ENCODE assay signal across 2 cellular contexts in the genomic region with DNA sequence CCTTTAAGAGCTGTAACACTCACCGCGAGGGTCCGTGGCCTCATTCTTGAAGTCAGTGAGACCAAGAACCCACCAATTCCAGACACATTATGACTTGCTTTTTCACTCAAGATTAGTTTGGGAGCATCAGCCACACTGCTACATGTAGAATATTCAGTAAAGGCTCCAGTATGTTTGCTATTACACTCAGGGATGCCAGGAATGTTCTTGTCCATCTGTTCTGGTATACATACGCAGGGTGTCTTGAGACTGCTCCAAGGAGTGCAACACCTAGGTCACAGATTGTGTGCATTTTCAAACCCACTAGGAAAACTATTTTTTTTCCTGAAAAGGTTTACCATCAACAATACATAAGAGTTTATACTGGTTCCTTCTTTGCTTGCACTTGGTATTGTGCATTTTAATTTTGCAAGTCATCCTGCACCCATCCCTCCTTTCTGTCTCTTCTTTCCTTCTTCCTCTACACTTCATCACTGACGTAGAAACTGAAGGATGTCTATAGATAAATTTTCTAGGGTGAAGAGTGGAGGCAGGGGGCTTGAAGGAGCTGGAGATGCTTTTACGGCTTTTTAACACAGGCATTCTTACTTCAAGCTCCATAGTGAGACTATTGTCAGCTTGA.
TF ChIP-seq lines count a peak whose summit lies in the region.

No MANE protein-coding gene starts in this region.

TF ChIP-seq in SK-N-SH treated with all-trans-retinoic acid at 6 μM for 48 hours, 23 proteins besides CTCF, POLR2A, EP300 and RAD21 (continued from another document):
- TF ChIP-seq, protein P1, sequence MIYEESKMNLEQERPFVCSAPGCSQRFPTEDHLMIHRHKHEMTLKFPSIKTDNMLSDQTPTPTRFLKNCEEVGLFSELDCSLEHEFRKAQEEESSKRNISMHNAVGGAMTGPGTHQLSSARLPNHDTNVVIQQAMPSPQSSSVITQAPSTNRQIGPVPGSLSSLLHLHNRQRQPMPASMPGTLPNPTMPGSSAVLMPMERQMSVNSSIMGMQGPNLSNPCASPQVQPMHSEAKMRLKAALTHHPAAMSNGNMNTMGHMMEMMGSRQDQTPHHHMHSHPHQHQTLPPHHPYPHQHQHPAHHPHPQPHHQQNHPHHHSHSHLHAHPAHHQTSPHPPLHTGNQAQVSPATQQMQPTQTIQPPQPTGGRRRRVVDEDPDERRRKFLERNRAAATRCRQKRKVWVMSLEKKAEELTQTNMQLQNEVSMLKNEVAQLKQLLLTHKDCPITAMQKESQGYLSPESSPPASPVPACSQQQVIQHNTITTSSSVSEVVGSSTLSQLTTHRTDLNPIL (CRISPR knock-in tag; IDR thresholded peaks at IDR 0.05; ENCODE audit: low read depth): no peak
- TF ChIP-seq ZFP3 (CRISPR knock-in tag; IDR thresholded peaks at IDR 0.05): no peak
- no peak for TF ChIP-seq ESRRG (CRISPR knock-in tag; IDR thresholded peaks at IDR 0.05)
- no peak for TF ChIP-seq TCF4 (CRISPR knock-in tag; IDR thresholded peaks at IDR 0.05; ENCODE audit: borderline replicate concordance)
- TF ChIP-seq, protein P2, sequence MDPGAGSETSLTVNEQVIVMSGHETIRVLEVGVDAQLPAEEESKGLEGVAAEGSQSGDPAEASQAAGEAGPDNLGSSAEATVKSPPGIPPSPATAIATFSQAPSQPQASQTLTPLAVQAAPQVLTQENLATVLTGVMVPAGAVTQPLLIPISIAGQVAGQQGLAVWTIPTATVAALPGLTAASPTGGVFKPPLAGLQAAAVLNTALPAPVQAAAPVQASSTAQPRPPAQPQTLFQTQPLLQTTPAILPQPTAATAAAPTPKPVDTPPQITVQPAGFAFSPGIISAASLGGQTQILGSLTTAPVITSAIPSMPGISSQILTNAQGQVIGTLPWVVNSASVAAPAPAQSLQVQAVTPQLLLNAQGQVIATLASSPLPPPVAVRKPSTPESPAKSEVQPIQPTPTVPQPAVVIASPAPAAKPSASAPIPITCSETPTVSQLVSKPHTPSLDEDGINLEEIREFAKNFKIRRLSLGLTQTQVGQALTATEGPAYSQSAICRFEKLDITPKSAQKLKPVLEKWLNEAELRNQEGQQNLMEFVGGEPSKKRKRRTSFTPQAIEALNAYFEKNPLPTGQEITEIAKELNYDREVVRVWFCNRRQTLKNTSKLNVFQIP (CRISPR knock-in tag; IDR thresholded peaks at IDR 0.05; ENCODE audit: borderline replicate concordance, low read depth): no peak
- no peak for TF ChIP-seq ZC3H10 (CRISPR knock-in tag; IDR thresholded peaks at IDR 0.05)
- TF ChIP-seq ZNF565 (CRISPR knock-in tag; conservative IDR thresholded peaks at IDR 0.05; ENCODE audit: low read depth): no peak
- TF ChIP-seq BACH2 (CRISPR knock-in tag; IDR thresholded peaks at IDR 0.05; ENCODE audit: borderline replicate concordance): no peak
- TF ChIP-seq RARB (CRISPR knock-in tag; IDR thresholded peaks at IDR 0.05): no peak

TF ChIP-seq in SK-N-SH, 30 proteins besides CTCF, POLR2A, EP300 and RAD21 (continued from another document):
- TF ChIP-seq, protein P3, sequence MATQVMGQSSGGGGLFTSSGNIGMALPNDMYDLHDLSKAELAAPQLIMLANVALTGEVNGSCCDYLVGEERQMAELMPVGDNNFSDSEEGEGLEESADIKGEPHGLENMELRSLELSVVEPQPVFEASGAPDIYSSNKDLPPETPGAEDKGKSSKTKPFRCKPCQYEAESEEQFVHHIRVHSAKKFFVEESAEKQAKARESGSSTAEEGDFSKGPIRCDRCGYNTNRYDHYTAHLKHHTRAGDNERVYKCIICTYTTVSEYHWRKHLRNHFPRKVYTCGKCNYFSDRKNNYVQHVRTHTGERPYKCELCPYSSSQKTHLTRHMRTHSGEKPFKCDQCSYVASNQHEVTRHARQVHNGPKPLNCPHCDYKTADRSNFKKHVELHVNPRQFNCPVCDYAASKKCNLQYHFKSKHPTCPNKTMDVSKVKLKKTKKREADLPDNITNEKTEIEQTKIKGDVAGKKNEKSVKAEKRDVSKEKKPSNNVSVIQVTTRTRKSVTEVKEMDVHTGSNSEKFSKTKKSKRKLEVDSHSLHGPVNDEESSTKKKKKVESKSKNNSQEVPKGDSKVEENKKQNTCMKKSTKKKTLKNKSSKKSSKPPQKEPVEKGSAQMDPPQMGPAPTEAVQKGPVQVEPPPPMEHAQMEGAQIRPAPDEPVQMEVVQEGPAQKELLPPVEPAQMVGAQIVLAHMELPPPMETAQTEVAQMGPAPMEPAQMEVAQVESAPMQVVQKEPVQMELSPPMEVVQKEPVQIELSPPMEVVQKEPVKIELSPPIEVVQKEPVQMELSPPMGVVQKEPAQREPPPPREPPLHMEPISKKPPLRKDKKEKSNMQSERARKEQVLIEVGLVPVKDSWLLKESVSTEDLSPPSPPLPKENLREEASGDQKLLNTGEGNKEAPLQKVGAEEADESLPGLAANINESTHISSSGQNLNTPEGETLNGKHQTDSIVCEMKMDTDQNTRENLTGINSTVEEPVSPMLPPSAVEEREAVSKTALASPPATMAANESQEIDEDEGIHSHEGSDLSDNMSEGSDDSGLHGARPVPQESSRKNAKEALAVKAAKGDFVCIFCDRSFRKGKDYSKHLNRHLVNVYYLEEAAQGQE (IDR thresholded peaks at IDR 0.05; ENCODE audit: low read depth, low read length): no peak
- TF ChIP-seq GATA2 (CRISPR knock-in tag; IDR thresholded peaks at IDR 0.05) (no peak), POLR2AphosphoS5 (IDR thresholded peaks at IDR 0.05; ENCODE audit: low read depth, low read length) (no peak), NFIC (IDR thresholded peaks at IDR 0.05; ENCODE audit: borderline replicate concordance) (no peak), RCOR1 (IDR thresholded peaks at IDR 0.05; ENCODE audit: low read length) (no peak), MEF2A (IDR thresholded peaks at IDR 0.05; ENCODE audit: borderline replicate concordance, low read depth) (no peak), RFX5 (IDR thresholded peaks at IDR 0.05; ENCODE audit: low read length) (no peak), RXRA (IDR thresholded peaks at IDR 0.05; ENCODE audit: borderline replicate concordance, low read depth) (no peak), MXI1 (IDR thresholded peaks at IDR 0.05; ENCODE audit: low read depth, low read length) (no peak)
- TF ChIP-seq, protein P4, sequence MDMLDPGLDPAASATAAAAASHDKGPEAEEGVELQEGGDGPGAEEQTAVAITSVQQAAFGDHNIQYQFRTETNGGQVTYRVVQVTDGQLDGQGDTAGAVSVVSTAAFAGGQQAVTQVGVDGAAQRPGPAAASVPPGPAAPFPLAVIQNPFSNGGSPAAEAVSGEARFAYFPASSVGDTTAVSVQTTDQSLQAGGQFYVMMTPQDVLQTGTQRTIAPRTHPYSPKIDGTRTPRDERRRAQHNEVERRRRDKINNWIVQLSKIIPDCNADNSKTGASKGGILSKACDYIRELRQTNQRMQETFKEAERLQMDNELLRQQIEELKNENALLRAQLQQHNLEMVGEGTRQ (IDR thresholded peaks at IDR 0.05; ENCODE audit: borderline replicate concordance, low read depth, low read length): no peak
- TF ChIP-seq, protein P5, sequence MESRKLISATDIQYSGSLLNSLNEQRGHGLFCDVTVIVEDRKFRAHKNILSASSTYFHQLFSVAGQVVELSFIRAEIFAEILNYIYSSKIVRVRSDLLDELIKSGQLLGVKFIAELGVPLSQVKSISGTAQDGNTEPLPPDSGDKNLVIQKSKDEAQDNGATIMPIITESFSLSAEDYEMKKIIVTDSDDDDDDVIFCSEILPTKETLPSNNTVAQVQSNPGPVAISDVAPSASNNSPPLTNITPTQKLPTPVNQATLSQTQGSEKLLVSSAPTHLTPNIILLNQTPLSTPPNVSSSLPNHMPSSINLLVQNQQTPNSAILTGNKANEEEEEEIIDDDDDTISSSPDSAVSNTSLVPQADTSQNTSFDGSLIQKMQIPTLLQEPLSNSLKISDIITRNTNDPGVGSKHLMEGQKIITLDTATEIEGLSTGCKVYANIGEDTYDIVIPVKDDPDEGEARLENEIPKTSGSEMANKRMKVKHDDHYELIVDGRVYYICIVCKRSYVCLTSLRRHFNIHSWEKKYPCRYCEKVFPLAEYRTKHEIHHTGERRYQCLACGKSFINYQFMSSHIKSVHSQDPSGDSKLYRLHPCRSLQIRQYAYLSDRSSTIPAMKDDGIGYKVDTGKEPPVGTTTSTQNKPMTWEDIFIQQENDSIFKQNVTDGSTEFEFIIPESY (IDR thresholded peaks at IDR 0.05; ENCODE audit: borderline replicate concordance, low read depth): no peak
TF ChIP-seq in SK-N-SH: peak in this region for 0.
